8 cellular contexts compared by ENCODE assay signal in genomic region chr2:26245810-26246209, GRCh38. TPM values are rescaled to one million over a fixed set of nuclear protein-coding genes. Genes with fewer than 3 reads are reported as not detected.
DNase-seq lines count a peak whose midpoint lies in the region; ATAC-seq and TF ChIP-seq lines count a peak whose summit lies in the region.

No MANE protein-coding gene starts in this region.

- H3K4me1 ChIP-seq in CD8-positive, alpha-beta memory T cell (ENCODE audit: insufficient read depth, low read length): peaks cover 41% of the 10 kb centered on the region
- H3K4me1 ChIP-seq in tibial artery: peaks cover 0 to 46% (median 22%) of the 10 kb centered on the region in 4 donors

- peaks cover 0 to 18% (median 0%) of the 10 kb centered on the region in 3 donors for H3K36me3 Mint-ChIP-seq in CD8-positive, alpha-beta memory T cell
- no peaks in the 10 kb centered on the region for H3K36me3 Mint-ChIP-seq in activated naive CD8-positive, alpha-beta T cell

- H3K4me3 ChIP-seq in CD8-positive, alpha-beta memory T cell (ENCODE audit: low read length): peak overlapping the region; percentile 99
- peak overlapping the region; percentile 76 to 83 for H3K4me3 ChIP-seq in tibial artery

- TF ChIP-seq CTCF in tibial artery (IDR thresholded peaks at IDR 0.05): no peak

- peak overlapping the region; percentile 90 to 100 (median 100) for H3K27ac Mint-ChIP-seq in CD8-positive, alpha-beta memory T cell
- peak overlapping the region; percentile 100 for H3K27ac Mint-ChIP-seq in activated naive CD8-positive, alpha-beta T cell

- intact Hi-C loops in tibial artery (cut with DNase I; ENCODE audit: low total_unique reads): no loop called here

- H3K27me3 Mint-ChIP-seq in CD8-positive, alpha-beta memory T cell: peaks cover 0 to 1% of the 10 kb centered on the region in 2 donors
- H3K27me3 Mint-ChIP-seq in activated naive CD8-positive, alpha-beta T cell: no peaks in the 10 kb centered on the region

- no peaks in the 10 kb centered on the region for H3K9me3 Mint-ChIP-seq in CD8-positive, alpha-beta memory T cell
- H3K9me3 Mint-ChIP-seq in activated naive CD8-positive, alpha-beta T cell (ENCODE audit: low read depth): no peaks in the 10 kb centered on the region

- H3K4me3 Mint-ChIP-seq in CD8-positive, alpha-beta memory T cell: peak overlapping the region; percentile 95 to 99 (median 98)
- H3K4me3 Mint-ChIP-seq in activated naive CD8-positive, alpha-beta T cell: peak overlapping the region; percentile 99

- H3K4me1 Mint-ChIP-seq in CD8-positive, alpha-beta memory T cell: peaks cover 45 to 69% (median 62%) of the 10 kb centered on the region in 3 donors
- peaks cover 57% of the 10 kb centered on the region for H3K4me1 Mint-ChIP-seq in activated naive CD8-positive, alpha-beta T cell (ENCODE audit: low read depth)

- H3K27me3 ChIP-seq in CD8-positive, alpha-beta memory T cell (ENCODE audit: insufficient read depth, low read length, poor library complexity, severe bottlenecking): no peaks in the 10 kb centered on the region
- H3K27me3 ChIP-seq in tibial artery: no peaks in the 10 kb centered on the region

- CTCF ChIA-PET in CD8-positive, alpha-beta memory T cell (lab: Charles Lee): no interaction called here

- H3K9me3 ChIP-seq in CD8-positive, alpha-beta memory T cell (ENCODE audit: low read length): no peaks in the 10 kb centered on the region
- H3K9me3 ChIP-seq in tibial artery: no peaks in the 10 kb centered on the region

- peak; percentile 42 for ATAC-seq in GM19397 (IDR thresholded peaks at IDR 0.05; ENCODE audit: unreplicated experiment)
- ATAC-seq in HG03521 (IDR thresholded peaks at IDR 0.05; ENCODE audit: unreplicated experiment): peak; percentile 42
- no peak for ATAC-seq in GM19328 (IDR thresholded peaks at IDR 0.05; ENCODE audit: unreplicated experiment)

- POLR2A ChIA-PET in CD8-positive, alpha-beta memory T cell (lab: Charles Lee): interaction anchor here (2.0 kb wide), 1 partner anchor 100 kb away, joined by 9 read pairs; the partner anchor contains the start of gene SELENOI

- H3K36me3 ChIP-seq in CD8-positive, alpha-beta memory T cell (ENCODE audit: insufficient read depth, low read length): no peaks in the 10 kb centered on the region
- no peaks in the 10 kb centered on the region for H3K36me3 ChIP-seq in tibial artery

- no peak for DNase-seq in CD8-positive, alpha-beta memory T cell
- peak; percentile 10 for DNase-seq in kidney glomerular epithelial cell (lab: John Stamatoyannopoulos, UW)
- no peak for DNase-seq in tibial artery
- DNase-seq in NCI-H345 treated with DMSO at 0.1 percent for 48 hours (lab: John Stamatoyannopoulos, UW; ENCODE audit: unreplicated experiment): no peak

- peak overlapping the region; percentile 98 for H3K27ac ChIP-seq in CD8-positive, alpha-beta memory T cell (ENCODE audit: low read depth, low read length)
- H3K27ac ChIP-seq in tibial artery: peak overlapping the region; percentile 90 to 92

RNA-seq across cellular contexts. Expression of gene HADHB, which starts 1.1 kb away (rescaled TPM):
- total RNA-seq in CD8-positive, alpha-beta memory T cell: 10 to 100 TPM; 75.1 to 80.2 TPM
- 83.2 TPM for polyA plus RNA-seq in CD8-positive, alpha-beta memory T cell

RNA-seq across cellular contexts. Expression of gene HADHA, which starts 1.4 kb away (rescaled TPM):
- 100 to 1,000 TPM; 122 to 126 TPM for total RNA-seq in CD8-positive, alpha-beta memory T cell
- polyA plus RNA-seq in CD8-positive, alpha-beta memory T cell: 116 TPM
